Comparison of ENCODE assay signal across 1 cellular context in genomic region chr10:102461187-102462054, GRCh38.
TF ChIP-seq lines count a peak whose summit lies in the region.

No MANE protein-coding gene starts in this region.

TF ChIP-seq in WTC11, 78 proteins besides CTCF, POLR2A, EP300 and RAD21 (continued from another document):
- peak; percentile 95 for TF ChIP-seq USF1 (CRISPR knock-in tag; IDR thresholded peaks at IDR 0.05)
- peak; percentile 81 for TF ChIP-seq NFYB (CRISPR knock-in tag; conservative IDR thresholded peaks at IDR 0.05; ENCODE audit: low read depth)
- peak; percentile 89 for TF ChIP-seq SP1 (CRISPR knock-in tag; conservative IDR thresholded peaks at IDR 0.05)
- TF ChIP-seq USF2 (CRISPR knock-in tag; IDR thresholded peaks at IDR 0.05): peak; percentile 94
- TF ChIP-seq ZNF532 (CRISPR knock-in tag; IDR thresholded peaks at IDR 0.05; ENCODE audit: borderline replicate concordance): no peak
- TF ChIP-seq CREM (CRISPR knock-in tag; IDR thresholded peaks at IDR 0.05): 0 out of 2 replicates have a peak, but pooled peaks have one; percentile 31
- no peak for TF ChIP-seq ATF3 (CRISPR knock-in tag; conservative IDR thresholded peaks at IDR 0.05)
- TF ChIP-seq E2F5 (CRISPR knock-in tag; IDR thresholded peaks at IDR 0.05): peak; percentile 64; the same call in 1 of the 2 replicates
